In genomic region chr2:174608866-174609214, GRCh38 we compare ENCODE assay signal across 10 cellular contexts. TPM values are rescaled to one million over a fixed set of nuclear protein-coding genes. Genes with fewer than 3 reads are reported as not detected.
A peak's percentile ranks its signal among the peaks of the same experiment; 100 is the strongest.
DNase-seq lines count a peak whose midpoint lies in the region; ATAC-seq and TF ChIP-seq lines count a peak whose summit lies in the region.
"Had no signal": no experiment of that assay in that cellular context is flagged by ENCODE, and none has a peak within 500 bp of the region (broad histone marks: within the 10 kb centered on the region; RNA-seq: fewer than 3 reads in every experiment).

No MANE protein-coding gene starts in this region.

- no peak for TF ChIP-seq POLR2A in adrenal gland (IDR thresholded peaks at IDR 0.05)

- ATAC-seq in activated CD8-positive, alpha-beta memory T cell treated with anti-CD3 and anti-CD28 coated beads, Interleukin-2, amount 10 ng/mL, durations not matched to agents 7 days and 5 days = peak; percentile 24
- ATAC-seq in HG02642 (IDR thresholded peaks at IDR 0.05; ENCODE audit: poor library complexity, unreplicated experiment) = peak; percentile 54
- ATAC-seq in stimulated activated naive B cell treated with anti-CD40 and anti-IgM and Interleukin-4, amounts not matched to agents 10 μg/mL and 1 μg/mL and 100 μg/mL, for 72 hours (replicated peaks) = peak; percentile 80 to 85

- DNase-seq in activated CD8-positive, alpha-beta memory T cell treated with anti-CD3 and anti-CD28 coated beads, Interleukin-2, amount 10 ng/mL, durations not matched to agents 7 days and 5 days = no peak
- DNase-seq in activated CD8-positive, alpha-beta memory T cell treated with anti-CD3 and anti-CD28 coated beads, Interleukin-2, amount 50 U/mL, for 4 hours = no peak
- peak; percentile 56 for DNase-seq in stimulated activated naive B cell treated with anti-CD40 and anti-IgM and Interleukin-4, amounts not matched to agents 10 μg/mL and 1 μg/mL and 100 μg/mL, for 72 hours
- no peak for DNase-seq in adrenal gland
- DNase-seq in immature natural killer cell = no peak
- no peak for DNase-seq in NCI-H2171 (lab: John Stamatoyannopoulos, UW)
- DNase-seq: GOT3 had no signal

- peaks cover 43% of the 10 kb centered on the region for H3K36me3 Mint-ChIP-seq in activated CD8-positive, alpha-beta memory T cell treated with anti-CD3 and anti-CD28 coated beads, Interleukin-2, amount 10 ng/mL, durations not matched to agents 7 days and 5 days
- H3K36me3 Mint-ChIP-seq in IgD-negative memory B cell = peaks cover 5% of the 10 kb centered on the region
- peaks cover 35 to 37% of the 10 kb centered on the region in 2 donors for H3K36me3 Mint-ChIP-seq in stimulated activated naive B cell treated with anti-CD40 and anti-IgM and Interleukin-4, amounts not matched to agents 10 μg/mL and 1 μg/mL and 100 μg/mL, for 72 hours
- H3K36me3 Mint-ChIP-seq in immature natural killer cell = peaks cover under 1 to 7% (median under 1%) of the 10 kb centered on the region in 3 donors

- peaks cover 0 to 15% of the 10 kb centered on the region in 2 donors for H3K4me1 ChIP-seq in adrenal gland (replicated peaks in 1 of 2)

- no peaks in the 10 kb centered on the region for H3K9me3 ChIP-seq in adrenal gland (replicated peaks in 1 of 3)
- H3K9me3 ChIP-seq: thoracic aorta had no signal

- H3K4me3 ChIP-seq in adrenal gland = no peak overlapping the region
- H3K4me3 ChIP-seq: thoracic aorta had no signal

- H3K9me3 Mint-ChIP-seq in activated CD8-positive, alpha-beta memory T cell treated with anti-CD3 and anti-CD28 coated beads, Interleukin-2, amount 10 ng/mL, durations not matched to agents 7 days and 5 days (ENCODE audit: low read depth) = no peaks in the 10 kb centered on the region
- H3K9me3 Mint-ChIP-seq in IgD-negative memory B cell = no peaks in the 10 kb centered on the region
- peaks cover 2 to 4% of the 10 kb centered on the region in 2 donors for H3K9me3 Mint-ChIP-seq in stimulated activated naive B cell treated with anti-CD40 and anti-IgM and Interleukin-4, amounts not matched to agents 10 μg/mL and 1 μg/mL and 100 μg/mL, for 72 hours
- no peaks in the 10 kb centered on the region for H3K9me3 Mint-ChIP-seq in immature natural killer cell

- no peak overlapping the region for H3K27ac ChIP-seq in adrenal gland
- H3K27ac ChIP-seq: thoracic aorta had no signal

- H3K36me3 ChIP-seq in adrenal gland (replicated peaks in 1 of 2) = no peaks in the 10 kb centered on the region
- H3K36me3 ChIP-seq: thoracic aorta had no signal

- H3K27ac Mint-ChIP-seq in activated CD8-positive, alpha-beta memory T cell treated with anti-CD3 and anti-CD28 coated beads, Interleukin-2, amount 10 ng/mL, durations not matched to agents 7 days and 5 days = peak overlapping the region; percentile 92
- H3K27ac Mint-ChIP-seq in IgD-negative memory B cell (peak overlapping the region; percentile 95 to 98 (median 97)), immature natural killer cell (peak overlapping the region in 2 of 6 donors; percentile 7 to 86)
- H3K27ac Mint-ChIP-seq in stimulated activated naive B cell treated with anti-CD40 and anti-IgM and Interleukin-4, amounts not matched to agents 10 μg/mL and 1 μg/mL and 100 μg/mL, for 72 hours = peak overlapping the region; percentile 90

- CTCF ChIA-PET in activated CD8-positive, alpha-beta memory T cell treated with anti-CD3 and anti-CD28 coated beads, Interleukin-2, amount 10 ng/mL, durations not matched to agents 7 days and 5 days (lab: Charles Lee) = interaction anchor here (0.7 to 10.4 kb wide), 7 partner anchors 9 to 88 kb away, joined by 3 to 122 read pairs (median 6); partner anchors contain the start of gene WIPF1

- no peak for TF ChIP-seq CTCF in adrenal gland (IDR thresholded peaks at IDR 0.05)

- peaks cover 89% of the 10 kb centered on the region for H3K4me1 Mint-ChIP-seq in activated CD8-positive, alpha-beta memory T cell treated with anti-CD3 and anti-CD28 coated beads, Interleukin-2, amount 10 ng/mL, durations not matched to agents 7 days and 5 days
- H3K4me1 Mint-ChIP-seq in IgD-negative memory B cell (peaks cover 72 to 77% (median 76%) of the 10 kb centered on the region in 3 donors), immature natural killer cell (peaks cover 51 to 83% of the 10 kb centered on the region in 2 donors)
- peaks cover 53 to 93% of the 10 kb centered on the region in 2 donors for H3K4me1 Mint-ChIP-seq in stimulated activated naive B cell treated with anti-CD40 and anti-IgM and Interleukin-4, amounts not matched to agents 10 μg/mL and 1 μg/mL and 100 μg/mL, for 72 hours

- intact Hi-C loops in adrenal gland (cut with DNase I) = loop anchor here in 1 of 2 donors (10.0 kb wide), 1 partner anchor 76 kb away; no protein-coding TSS in a partner anchor

- H3K27me3 ChIP-seq in adrenal gland = no peaks in the 10 kb centered on the region

- no peak overlapping the region for H3K4me3 Mint-ChIP-seq in activated CD8-positive, alpha-beta memory T cell treated with anti-CD3 and anti-CD28 coated beads, Interleukin-2, amount 10 ng/mL, durations not matched to agents 7 days and 5 days
- H3K4me3 Mint-ChIP-seq in IgD-negative memory B cell (peak overlapping the region in 3 of 4 donors; percentile 45 to 84 (median 68)), immature natural killer cell (no peak overlapping the region)
- peak overlapping the region in 1 of 2 donors; percentile 41 for H3K4me3 Mint-ChIP-seq in stimulated activated naive B cell treated with anti-CD40 and anti-IgM and Interleukin-4, amounts not matched to agents 10 μg/mL and 1 μg/mL and 100 μg/mL, for 72 hours

- no peaks in the 10 kb centered on the region for H3K27me3 Mint-ChIP-seq in activated CD8-positive, alpha-beta memory T cell treated with anti-CD3 and anti-CD28 coated beads, Interleukin-2, amount 10 ng/mL, durations not matched to agents 7 days and 5 days
- no peaks in the 10 kb centered on the region for H3K27me3 Mint-ChIP-seq in IgD-negative memory B cell
- no peaks in the 10 kb centered on the region for H3K27me3 Mint-ChIP-seq in stimulated activated naive B cell treated with anti-CD40 and anti-IgM and Interleukin-4, amounts not matched to agents 10 μg/mL and 1 μg/mL and 100 μg/mL, for 72 hours
- peaks cover 0 to 2% (median 1%) of the 10 kb centered on the region in 3 donors for H3K27me3 Mint-ChIP-seq in immature natural killer cell (ENCODE audit: low read depth in 3 of 3)

RNA-seq across cellular contexts. Expression of gene WIPF1, which starts 11.2 kb away (rescaled TPM):
- total RNA-seq in activated CD8-positive, alpha-beta memory T cell treated with anti-CD3 and anti-CD28 coated beads, Interleukin-2, amount 10 ng/mL, durations not matched to agents 7 days and 5 days = 100 to 1,000 TPM; 465 to 588 TPM
- polyA plus RNA-seq in IgD-negative memory B cell = 120 TPM
- total RNA-seq in adrenal gland = 10 to 100 TPM; 12.1 to 42.4 (median 29.5) TPM
- polyA plus RNA-seq in adrenal gland = 10 to 100 TPM; 13.5 to 29.0 (median 23.5) TPM
- polyA plus RNA-seq in immature natural killer cell = 100 to 1,000 TPM in 2 of 3 donors, 10 to 100 TPM in 1; 93.7 to 252 (median 131) TPM

Comparison
In these comparisons a context has a peak if more than half of its experiments do, and no peak if none do; other contexts are left out.
1. ATAC-seq: peak in every context shown above with its lines; median percentile 82 in stimulated activated naive B cell treated with anti-CD40 and anti-IgM and Interleukin-4, amounts not matched to agents 10 μg/mL and 1 μg/mL and 100 μg/mL, for 72 hours; 54 in HG02642; 24 in activated CD8-positive, alpha-beta memory T cell treated with anti-CD3 and anti-CD28 coated beads, Interleukin-2, amount 10 ng/mL, durations not matched to agents 7 days and 5 days.
2. H3K4me3 Mint-ChIP-seq: peak in IgD-negative memory B cell (3 of 4); none in activated CD8-positive, alpha-beta memory T cell treated with anti-CD3 and anti-CD28 coated beads, Interleukin-2, amount 10 ng/mL, durations not matched to agents 7 days and 5 days (single experiment) and immature natural killer cell (0 of 5).